Comparison of ENCODE assay signal across 8 cellular contexts in the genomic region with DNA sequence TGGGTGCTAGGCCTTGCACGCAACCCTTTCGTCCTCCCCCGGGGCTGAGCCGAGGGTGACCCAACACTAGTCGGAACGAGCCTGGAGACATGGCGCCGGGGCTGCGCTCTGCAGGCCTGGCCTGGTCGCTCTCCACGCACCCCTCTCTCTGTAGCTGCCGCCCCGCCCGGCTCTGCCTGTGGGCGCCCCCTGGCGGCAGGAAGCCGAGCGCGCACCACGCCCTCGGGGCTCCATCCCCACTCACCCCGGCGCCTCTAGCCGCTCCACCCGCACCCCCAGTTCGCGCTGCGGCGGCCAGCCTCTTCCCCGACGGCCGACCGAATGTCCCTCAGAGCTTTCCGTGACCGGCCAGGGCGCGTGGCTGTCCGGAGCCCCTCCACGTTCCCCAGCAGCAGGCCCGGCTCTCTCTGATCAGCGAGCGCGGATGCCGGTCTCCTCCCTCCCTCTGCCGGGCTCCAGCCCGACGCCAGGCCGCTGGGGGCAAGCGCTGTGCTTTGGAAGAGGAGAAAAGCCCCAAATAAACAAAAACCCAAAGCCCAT. TPM values are rescaled to one million over a fixed set of nuclear protein-coding genes. Genes with fewer than 3 reads are reported as not detected.
A peak's percentile ranks its signal among the peaks of the same experiment; 100 is the strongest.
DNase-seq lines count a peak whose midpoint lies in the region; ATAC-seq and TF ChIP-seq lines count a peak whose summit lies in the region.

No MANE protein-coding gene starts in this region.

- ATAC-seq in GM21825 (IDR thresholded peaks at IDR 0.05; ENCODE audit: unreplicated experiment) = peak; percentile 92

- H3K4me3 ChIP-seq in GM12864 (ENCODE audit: low read depth, low read length) = no peak overlapping the region
- H3K4me3 ChIP-seq in WERI-Rb-1 (ENCODE audit: low read depth, low read length) = peak overlapping the region; percentile 63
- peak overlapping the region in 2 of 3 donors; percentile 28 to 56 for H3K4me3 ChIP-seq in breast epithelium

- H3K27me3 ChIP-seq in WERI-Rb-1 (ENCODE audit: insufficient read depth, low read depth, severe bottlenecking) = peaks cover 94% of the 10 kb centered on the region
- H3K27me3 ChIP-seq in breast epithelium = peaks cover 0 to 100% of the 10 kb centered on the region in 2 donors

- H3K27ac ChIP-seq in WERI-Rb-1 = no peak overlapping the region
- no peak overlapping the region for H3K27ac ChIP-seq in breast epithelium

- in situ Hi-C loops in KBM-7 (cut with MboI; ENCODE audit: low pct_unique_long_range_greater_than_20kb, low sequenced_read_pairs) = loop anchor here (25.0 kb wide), 1 partner anchor 356 kb away; no protein-coding TSS in a partner anchor

- peaks cover 4 to 15% of the 10 kb centered on the region in 2 donors for H3K4me1 ChIP-seq in breast epithelium

- H3K36me3 ChIP-seq in WERI-Rb-1 = no peaks in the 10 kb centered on the region
- H3K36me3 ChIP-seq in breast epithelium = no peaks in the 10 kb centered on the region

- H3K9me3 ChIP-seq in WERI-Rb-1 (ENCODE audit: severe bottlenecking) = no peaks in the 10 kb centered on the region
- no peaks in the 10 kb centered on the region for H3K9me3 ChIP-seq in breast epithelium

- intact Hi-C loops in breast epithelium (cut with DNase I; ENCODE audit: low total_unique reads) = no loop called here

- TF ChIP-seq CTCF in GM12864 (IDR thresholded peaks at IDR 0.05; ENCODE audit: low read depth, low read length, missing control alignments) (peak; percentile 78), WERI-Rb-1 (IDR thresholded peaks at IDR 0.05; ENCODE audit: low read depth, low read length) (peak; percentile 93), breast epithelium (IDR thresholded peaks at IDR 0.05) (peak; percentile 67 to 76 (median 75))

- DNase-seq in GM12864 (ENCODE audit: low read depth) (no peak), KBM-7 (peak; percentile 61), WERI-Rb-1 (peak; percentile 72), breast epithelium (ENCODE audit: low spot score in 2 of 2) (no peak), iris pigment epithelial cell (ENCODE audit: low read depth) (peak; percentile 20), NCI-H1694 (lab: John Stamatoyannopoulos, UW) (no peak)
- peak; percentile 45 to 64 for DNase-seq in stimulated activated CD4-positive, alpha-beta T cell treated with anti-CD3 and anti-CD28 coated beads, Interleukin-15, amount 100 ng/mL, for 48 hours (ENCODE audit: low read depth in 2 of 2)

- TF ChIP-seq POLR2A in breast epithelium (IDR thresholded peaks at IDR 0.05) = no peak

RNA-seq across cellular contexts. Expression of gene KCNK18, which starts 29.1 kb away (rescaled TPM):
- total RNA-seq in breast epithelium = not detected

RNA-seq across cellular contexts. Expression of gene VAX1, which starts 30.1 kb away (rescaled TPM):
- total RNA-seq in breast epithelium = not detected

Comparison
In these comparisons a context has a peak if more than half of its experiments do, and no peak if none do; other contexts are left out.
1. DNase-seq: peak in KBM-7 (single experiment), WERI-Rb-1 (single experiment), iris pigment epithelial cell (single experiment) and stimulated activated CD4-positive, alpha-beta T cell treated with anti-CD3 and anti-CD28 coated beads, Interleukin-15, amount 100 ng/mL, for 48 hours (2 of 2); none in GM12864 (single experiment), breast epithelium (0 of 2) and NCI-H1694 (single experiment).
2. Peak in every context shown above with its lines, with median percentiles within 50 percentile points of each other: CTCF ChIP-seq.